In the genomic region with DNA sequence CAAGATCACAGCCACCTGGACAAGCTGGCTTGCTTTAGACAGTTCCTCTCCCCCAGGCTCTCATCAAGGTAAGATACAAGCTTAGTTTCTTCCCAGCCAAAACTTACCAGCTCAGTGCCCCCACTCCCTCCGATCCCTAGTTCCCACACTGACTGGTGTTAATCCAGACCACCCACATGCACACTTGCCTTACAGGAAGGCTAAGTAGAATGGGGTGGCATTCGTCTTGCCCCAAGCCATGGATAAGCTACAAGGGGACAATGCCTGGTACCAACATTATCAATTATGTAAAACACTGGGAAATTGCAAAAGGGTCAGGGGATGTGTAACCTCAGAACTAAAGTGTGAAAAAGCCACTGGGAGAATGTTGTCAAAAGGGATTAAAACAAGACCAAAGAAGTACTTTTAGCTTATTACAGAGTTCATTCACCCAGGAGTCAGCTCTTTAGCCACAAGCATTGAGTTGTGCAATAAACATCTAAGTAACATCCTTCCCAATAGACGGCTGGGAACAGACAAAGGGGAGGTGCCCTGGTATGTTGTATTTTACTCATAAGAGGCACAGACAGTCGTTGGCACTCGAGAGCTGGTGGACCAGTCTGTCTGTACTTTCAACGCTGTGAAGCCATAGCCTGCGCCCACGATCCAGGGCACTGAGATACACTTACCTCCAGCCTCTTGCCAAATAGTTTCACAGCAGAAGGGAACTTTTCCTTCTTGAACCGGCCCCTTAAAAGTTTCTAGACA, we compare ENCODE assay signal across 8 cellular contexts. TPM values are rescaled to one million over a fixed set of nuclear protein-coding genes. Genes with fewer than 3 reads are reported as not detected.
A peak's percentile ranks its signal among the peaks of the same experiment; 100 is the strongest.
DNase-seq lines count a peak whose midpoint lies in the region; FAIRE-seq and TF ChIP-seq lines count a peak whose summit lies in the region.

No MANE protein-coding gene starts in this region.

- in situ Hi-C loops in GM13977 (cut with MboI; ENCODE audit: low pct_unique_long_range_greater_than_20kb, low sequenced_read_pairs, unreplicated experiment), result no loop called here

- H3K27me3 ChIP-seq in adipocyte (replicated peaks; ENCODE audit: control insufficient read depth, insufficient read depth, low read length) (no peaks in the 10 kb centered on the region), iPS-15b (ENCODE audit: control insufficient read depth, insufficient read depth, low read length) (no peaks in the 10 kb centered on the region), small intestine (ENCODE audit: control insufficient read depth in 2 of 2, insufficient read depth in 2 of 2, low read length in 2 of 2) (no peaks in the 10 kb centered on the region)

- H3K9me3 ChIP-seq in adipocyte (ENCODE audit: control insufficient read depth, low read length), result peaks cover 8% of the 10 kb centered on the region
- no peaks in the 10 kb centered on the region for H3K9me3 ChIP-seq in iPS-15b (ENCODE audit: control insufficient read depth, insufficient read depth, low read length)
- H3K9me3 ChIP-seq in small intestine (ENCODE audit: control insufficient read depth, low read depth), result no peaks in the 10 kb centered on the region

- peak overlapping the region; percentile 38 to 84 for H3K27ac ChIP-seq in small intestine (ENCODE audit: low read depth in 1 of 2, low read length in 1 of 2)

- H3K4me1 ChIP-seq in adipocyte (ENCODE audit: control insufficient read depth, insufficient read depth, low read length) (peaks cover 29% of the 10 kb centered on the region), iPS-15b (ENCODE audit: control insufficient read depth, insufficient read depth, low read length) (peaks cover 4% of the 10 kb centered on the region), small intestine (ENCODE audit: control insufficient read depth in 2 of 2, insufficient read depth in 1 of 2, low read depth in 1 of 2, low read length in 1 of 2) (peaks cover 0 to 4% of the 10 kb centered on the region in 2 donors)

- WGBS in small intestine, 3 donors, result 31 to 47% (median 40%) methylated on average over 9 of the region's 9 CpGs

- DNase-seq in CD1c-positive myeloid dendritic cell (ENCODE audit: extremely low spot score), result peak; percentile 57
- peak; percentile 38 for DNase-seq in KG1 (lab: John Stamatoyannopoulos, UW)
- peak; percentile 81 for DNase-seq in adipocyte (ENCODE audit: low read depth)
- DNase-seq in small intestine, result peak; percentile 54
- no peak for DNase-seq in NCI-H2171 treated with DMSO at 0.1 percent for 48 hours (lab: John Stamatoyannopoulos, UW)
- no peak for DNase-seq in NCI-H2107 (lab: John Stamatoyannopoulos, UW)
- no peak for DNase-seq in GM13977 (ENCODE audit: low spot score)

- H3K4me3 ChIP-seq in adipocyte (ENCODE audit: low read length) (peak overlapping the region; percentile 93), iPS-15b (ENCODE audit: low read depth, low read length) (peak overlapping the region; percentile 76), small intestine (ENCODE audit: low read depth in 1 of 2, low read length in 2 of 2) (peak overlapping the region; percentile 64 to 76)

- TF ChIP-seq CTCF in GM13977 (IDR thresholded peaks at IDR 0.05; ENCODE audit: extremely low read depth, insufficient read depth, missing control alignments), result no peak

- H3K9ac ChIP-seq in adipocyte (ENCODE audit: low read length) (peak overlapping the region; percentile 74), iPS-15b (ENCODE audit: low read depth, low read length) (peak overlapping the region; percentile 8)

- no peak for FAIRE-seq in small intestine (lab: Jason Lieb, UNC)

- H3K36me3 ChIP-seq in adipocyte (ENCODE audit: control insufficient read depth, insufficient read depth, low read length, severe bottlenecking) (peaks cover 46% of the 10 kb centered on the region), iPS-15b (ENCODE audit: control insufficient read depth, insufficient read depth, low read length) (peaks cover 27% of the 10 kb centered on the region), small intestine (ENCODE audit: control insufficient read depth in 2 of 2, insufficient read depth in 2 of 2, low read length in 2 of 2) (peaks cover 3 to 9% of the 10 kb centered on the region in 2 donors)

RNA-seq across cellular contexts. Expression of a gene that starts 1.1 kb away (rescaled TPM):
- 10 to 100 TPM; 11.6 to 50.5 (median 13.2) TPM for polyA plus RNA-seq in small intestine

RNA-seq across cellular contexts. Expression of a gene that starts 5.9 kb away (rescaled TPM):
- 100 to 1,000 TPM in 2 of 3 donors, 10 to 100 TPM in 1; 85.7 to 210 (median 108) TPM for polyA plus RNA-seq in small intestine

Comparison
In these comparisons a context has a peak if more than half of its experiments do, and no peak if none do; other contexts are left out.
1. DNase-seq: peak in CD1c-positive myeloid dendritic cell (single experiment), KG1 (single experiment), adipocyte (single experiment) and small intestine (single experiment); none in NCI-H2171 treated with DMSO at 0.1 percent for 48 hours (single experiment), NCI-H2107 (single experiment) and GM13977 (single experiment).
2. Peak in every context shown above with its lines, with median percentiles within 50 percentile points of each other: H3K4me3 ChIP-seq.